Comparison of ENCODE assay signal across 8 cellular contexts in the genomic region with DNA sequence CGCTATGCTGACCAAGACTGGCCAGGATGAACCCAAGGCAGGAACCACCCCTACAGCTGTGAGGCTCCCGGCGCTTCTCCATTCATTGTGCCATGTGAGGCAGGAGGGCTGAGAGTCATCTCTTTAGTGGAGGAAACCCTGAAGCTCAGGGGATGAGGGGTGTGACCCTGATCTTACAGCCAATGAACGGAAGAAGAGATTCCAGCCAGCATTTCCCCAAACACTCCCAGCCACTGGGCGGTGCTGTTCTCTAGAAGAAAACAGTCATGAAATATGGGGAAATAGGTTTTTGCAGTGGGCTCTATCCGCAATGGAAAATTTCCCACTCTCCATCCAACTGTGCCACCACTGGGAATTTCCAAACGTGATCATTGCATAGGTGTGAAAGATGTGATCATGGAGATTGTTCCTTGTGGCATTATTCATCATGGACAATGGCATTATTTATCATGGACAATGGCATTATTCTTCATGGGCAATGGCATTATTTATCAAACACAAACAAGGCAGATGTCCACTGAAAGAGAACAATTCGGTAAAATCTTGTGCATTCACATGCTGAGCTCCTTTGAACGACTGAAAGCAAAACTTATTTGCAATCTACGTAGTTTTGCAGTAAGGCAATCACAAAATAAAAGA.
DNase-seq lines count a peak whose midpoint lies in the region; ATAC-seq and TF ChIP-seq lines count a peak whose summit lies in the region.

No MANE protein-coding gene starts in this region.

- CTCF ChIA-PET in RWPE1 (lab: Yijun Ruan, JAX), result interaction anchor here (2.3 kb wide), 1 partner anchor 10 kb away, joined by 17 read pairs; no protein-coding TSS in a partner anchor

- no peak overlapping the region for H3K4me3 Mint-ChIP-seq in stimulated activated naive B cell treated with anti-CD40 and anti-IgM and Interleukin-4, amounts not matched to agents 10 μg/mL and 1 μg/mL and 100 μg/mL, for 72 hours

- DNase-seq in EH (ENCODE audit: low read depth), result peak; percentile 41
- peak; percentile 49 for DNase-seq in RWPE1 (ENCODE audit: low spot score)
- peak; percentile 28 for DNase-seq in glomerular visceral epithelial cell (ENCODE audit: extremely low spot score)
- DNase-seq in DMS79 (lab: John Stamatoyannopoulos, UW), result no peak
- no peak for DNase-seq in tibial artery
- no peak for DNase-seq in stimulated activated naive B cell treated with anti-CD40 and anti-IgM and Interleukin-4, amounts not matched to agents 10 μg/mL and 1 μg/mL and 100 μg/mL, for 72 hours

- H3K4me3 ChIP-seq in tibial artery, result no peak overlapping the region

- POLR2A ChIA-PET in RWPE1 (lab: Yijun Ruan, JAX; ENCODE audit: low non-redundant PET), result interaction anchor here (0.8 kb wide), 1 partner anchor 10 kb away, joined by 3 read pairs; no protein-coding TSS in a partner anchor

- peaks cover 36 to 44% of the 10 kb centered on the region in 2 donors for H3K27me3 Mint-ChIP-seq in stimulated activated naive B cell treated with anti-CD40 and anti-IgM and Interleukin-4, amounts not matched to agents 10 μg/mL and 1 μg/mL and 100 μg/mL, for 72 hours

- peaks cover 4 to 8% of the 10 kb centered on the region in 2 donors for H3K9me3 Mint-ChIP-seq in stimulated activated naive B cell treated with anti-CD40 and anti-IgM and Interleukin-4, amounts not matched to agents 10 μg/mL and 1 μg/mL and 100 μg/mL, for 72 hours

- no peaks in the 10 kb centered on the region for H3K4me1 Mint-ChIP-seq in stimulated activated naive B cell treated with anti-CD40 and anti-IgM and Interleukin-4, amounts not matched to agents 10 μg/mL and 1 μg/mL and 100 μg/mL, for 72 hours

- H3K27ac ChIP-seq in RWPE1 (no peak overlapping the region), tibial artery (no peak overlapping the region)

- peaks cover 0 to 4% (median 0%) of the 10 kb centered on the region in 3 donors for H3K9me3 ChIP-seq in tibial artery

- peak; percentile 51 for ATAC-seq in HG02610 (IDR thresholded peaks at IDR 0.05; ENCODE audit: unreplicated experiment)
- ATAC-seq in GM19351 (IDR thresholded peaks at IDR 0.05; ENCODE audit: unreplicated experiment), result no peak
- ATAC-seq in stimulated activated naive B cell treated with anti-CD40 and anti-IgM and Interleukin-4, amounts not matched to agents 10 μg/mL and 1 μg/mL and 100 μg/mL, for 72 hours (replicated peaks), result no peak

- no peak overlapping the region for H3K27ac Mint-ChIP-seq in stimulated activated naive B cell treated with anti-CD40 and anti-IgM and Interleukin-4, amounts not matched to agents 10 μg/mL and 1 μg/mL and 100 μg/mL, for 72 hours

- TF ChIP-seq CTCF in RWPE1 (conservative IDR thresholded peaks at IDR 0.05; ENCODE audit: low read depth) (no peak), tibial artery (IDR thresholded peaks at IDR 0.05) (no peak)

- no peaks in the 10 kb centered on the region for H3K36me3 ChIP-seq in tibial artery

- H3K27me3 ChIP-seq in tibial artery, result peaks cover 0 to 51% of the 10 kb centered on the region in 2 donors

- H3K36me3 Mint-ChIP-seq in stimulated activated naive B cell treated with anti-CD40 and anti-IgM and Interleukin-4, amounts not matched to agents 10 μg/mL and 1 μg/mL and 100 μg/mL, for 72 hours, result no peaks in the 10 kb centered on the region

- H3K4me1 ChIP-seq in tibial artery, result no peaks in the 10 kb centered on the region

- intact Hi-C loops in tibial artery (cut with DNase I; ENCODE audit: low total_unique reads), result no loop called here

Comparison
In these comparisons a context has a peak if more than half of its experiments do, and no peak if none do; other contexts are left out.
1. DNase-seq: peak in EH (single experiment), RWPE1 (single experiment) and glomerular visceral epithelial cell (single experiment); none in DMS79 (single experiment), tibial artery (0 of 2) and stimulated activated naive B cell treated with anti-CD40 and anti-IgM and Interleukin-4, amounts not matched to agents 10 μg/mL and 1 μg/mL and 100 μg/mL, for 72 hours (single experiment).